28 cellular contexts compared by ENCODE assay signal in genomic region chr12:14262771-14263511, GRCh38.
DNase-seq lines count a peak whose midpoint lies in the region; ATAC-seq and TF ChIP-seq lines count a peak whose summit lies in the region.
"Had no signal": no experiment of that assay in that cellular context is flagged by ENCODE, and none has a peak within 500 bp of the region (broad histone marks: within the 10 kb centered on the region; RNA-seq: fewer than 3 reads in every experiment).

No MANE protein-coding gene starts in this region.

- POLR2A ChIA-PET in activated B cell treated with CpG ODN at 0.5 μM for 24 hours (lab: Charles Lee), result interaction anchor here (1.0 to 1.5 kb wide), 3 partner anchors 11 to 103 kb away, joined by 4 to 8 read pairs (median 7); partner anchors contain the start of gene ATF7IP

- no peak for ATAC-seq in activated B cell treated with CpG ODN at 0.5 μM for 24 hours (ENCODE audit: low read depth)
- no peak for ATAC-seq in memory B cell (ENCODE audit: low read depth)
- ATAC-seq in activated CD8-positive, alpha-beta memory T cell treated with anti-CD3 and anti-CD28 coated beads, Interleukin-2, amount 10 ng/mL, durations not matched to agents 7 days and 5 days, result no peak
- ATAC-seq in HG03139 (IDR thresholded peaks at IDR 0.05; ENCODE audit: unreplicated experiment), result no peak
- ATAC-seq: effector memory CD8-positive, alpha-beta T cell; gastroesophageal sphincter; naive thymus-derived CD8-positive, alpha-beta T cell; right cardiac atrium had no signal

- H3K27me3 Mint-ChIP-seq in Calu3 (ENCODE audit: unreplicated experiment), result no peaks in the 10 kb centered on the region
- H3K27me3 Mint-ChIP-seq in activated B cell treated with CpG ODN at 0.5 μM for 24 hours, result no peaks in the 10 kb centered on the region
- H3K27me3 Mint-ChIP-seq in memory B cell, result no peaks in the 10 kb centered on the region
- H3K27me3 Mint-ChIP-seq in progenitor cell of endocrine pancreas, result no peaks in the 10 kb centered on the region
- H3K27me3 Mint-ChIP-seq in activated CD8-positive, alpha-beta memory T cell treated with anti-CD3 and anti-CD28 coated beads, Interleukin-2, amount 10 ng/mL, durations not matched to agents 7 days and 5 days, result no peaks in the 10 kb centered on the region
- H3K27me3 Mint-ChIP-seq: effector memory CD8-positive, alpha-beta T cell; naive thymus-derived CD8-positive, alpha-beta T cell had no signal

- H3K36me3 Mint-ChIP-seq in Calu3 (ENCODE audit: insufficient read depth, unreplicated experiment) (peaks cover 35% of the 10 kb centered on the region), activated B cell treated with CpG ODN at 0.5 μM for 24 hours (ENCODE audit: low read depth) (peaks cover 5% of the 10 kb centered on the region), memory B cell (peaks cover 2% of the 10 kb centered on the region), progenitor cell of endocrine pancreas (ENCODE audit: insufficient read depth) (peaks cover 14% of the 10 kb centered on the region)
- peaks cover 18% of the 10 kb centered on the region for H3K36me3 Mint-ChIP-seq in activated CD8-positive, alpha-beta memory T cell treated with anti-CD3 and anti-CD28 coated beads, Interleukin-2, amount 10 ng/mL, durations not matched to agents 7 days and 5 days
- H3K36me3 Mint-ChIP-seq: naive thymus-derived CD8-positive, alpha-beta T cell had no signal

- H3K27ac Mint-ChIP-seq in Calu3 (ENCODE audit: unreplicated experiment) (peak overlapping the region; percentile 95), activated B cell treated with CpG ODN at 0.5 μM for 24 hours (peak overlapping the region; percentile 35), memory B cell (peak overlapping the region; percentile 28), progenitor cell of endocrine pancreas (peak overlapping the region; percentile 53)
- H3K27ac Mint-ChIP-seq in activated CD8-positive, alpha-beta memory T cell treated with anti-CD3 and anti-CD28 coated beads, Interleukin-2, amount 10 ng/mL, durations not matched to agents 7 days and 5 days, result no peak overlapping the region
- H3K27ac Mint-ChIP-seq: activated T-helper 1 cell treated with anti-CD3 and anti-CD28 coated beads, Interleukin-12 subunit alpha, Interleukin-12 subunit beta, Interleukin-2, Interleukin-4 antibody, amounts not matched to agents 30 ng/mL and 10 ng/mL and 1 ng/mL, durations not matched to agents 14 hours and 24 hours and 36 hours; effector memory CD8-positive, alpha-beta T cell had no signal

- H3K4me3 Mint-ChIP-seq in Calu3 (ENCODE audit: low read depth, unreplicated experiment), result no peak overlapping the region
- no peak overlapping the region for H3K4me3 Mint-ChIP-seq in activated B cell treated with CpG ODN at 0.5 μM for 24 hours
- H3K4me3 Mint-ChIP-seq in memory B cell, result no peak overlapping the region
- H3K4me3 Mint-ChIP-seq in progenitor cell of endocrine pancreas (ENCODE audit: low read depth), result no peak overlapping the region
- H3K4me3 Mint-ChIP-seq in activated CD8-positive, alpha-beta memory T cell treated with anti-CD3 and anti-CD28 coated beads, Interleukin-2, amount 10 ng/mL, durations not matched to agents 7 days and 5 days, result no peak overlapping the region
- H3K4me3 Mint-ChIP-seq: activated T-helper 1 cell treated with anti-CD3 and anti-CD28 coated beads, Interleukin-12 subunit alpha, Interleukin-12 subunit beta, Interleukin-2, Interleukin-4 antibody, amounts not matched to agents 30 ng/mL and 10 ng/mL and 1 ng/mL, durations not matched to agents 14 hours and 24 hours and 36 hours; effector memory CD8-positive, alpha-beta T cell; naive thymus-derived CD8-positive, alpha-beta T cell had no signal

- peaks cover 2% of the 10 kb centered on the region for H3K9me3 Mint-ChIP-seq in Calu3 (ENCODE audit: low read depth, unreplicated experiment)
- H3K9me3 Mint-ChIP-seq in activated B cell treated with CpG ODN at 0.5 μM for 24 hours, result peaks cover 12% of the 10 kb centered on the region
- H3K9me3 Mint-ChIP-seq in memory B cell, result peaks cover 5% of the 10 kb centered on the region
- H3K9me3 Mint-ChIP-seq in progenitor cell of endocrine pancreas (ENCODE audit: low read depth), result peaks cover 31% of the 10 kb centered on the region
- H3K9me3 Mint-ChIP-seq in activated CD8-positive, alpha-beta memory T cell treated with anti-CD3 and anti-CD28 coated beads, Interleukin-2, amount 10 ng/mL, durations not matched to agents 7 days and 5 days (ENCODE audit: low read depth), result peaks cover 16% of the 10 kb centered on the region
- H3K9me3 Mint-ChIP-seq: effector memory CD8-positive, alpha-beta T cell had no signal

- TF ChIP-seq CTCF in Calu3 (IDR thresholded peaks at IDR 0.05; ENCODE audit: unreplicated experiment) (no peak), activated B cell treated with CpG ODN at 0.5 μM for 24 hours (IDR thresholded peaks at IDR 0.05) (no peak), progenitor cell of endocrine pancreas (IDR thresholded peaks at IDR 0.05; ENCODE audit: unreplicated experiment) (no peak)

- DNase-seq in Calu3 (no peak), activated B cell treated with CpG ODN at 0.5 μM for 24 hours (no peak), memory B cell (ENCODE audit: low spot score in 2 of 2) (no peak), progenitor cell of endocrine pancreas (ENCODE audit: low spot score, unreplicated experiment) (no peak), NCI-H1417 (lab: John Stamatoyannopoulos, UW) (no peak)
- no peak for DNase-seq in stimulated activated CD4-positive, alpha-beta T cell treated with anti-CD3 and anti-CD28 coated beads, Interleukin-4, amount 100 ng/mL, for 1 hour
- no peak for DNase-seq in activated CD8-positive, alpha-beta memory T cell treated with anti-CD3 and anti-CD28 coated beads, Interleukin-2, amount 10 ng/mL, durations not matched to agents 7 days and 5 days
- DNase-seq: activated naive CD4-positive, alpha-beta T cell treated with anti-CD3 and anti-CD28 coated beads, Interleukin-2, amount 50 U/mL, for 16 hours; aorta; effector memory CD8-positive, alpha-beta T cell; GM23248; hypothalamus; IMR-90; left ventricle myocardium inferior; midbrain; naive thymus-derived CD8-positive, alpha-beta T cell; NCI-H1105; NCI-H2029 treated with DMSO at 0.1 percent for 48 hours; NCI-H226; right cardiac atrium; SJCRH30; stimulated activated CD4-positive, alpha-beta T cell treated with anti-CD3 and anti-CD28 coated beads, Interleukin-12 subunit alpha, Interleukin-12 subunit beta, amount 100 ng/mL, for 4 hours; stimulated activated CD4-positive, alpha-beta T cell treated with anti-CD3 and anti-CD28 coated beads, Interleukin-4, amount 100 ng/mL, for 4 hours; stimulated activated naive CD4-positive, alpha-beta T cell; testis had no signal

- CTCF ChIA-PET in Calu3 (lab: Charles Lee) (interaction anchor here (1.2 kb wide), 1 partner anchor 103 kb away, joined by 4 read pairs; the partner anchor contains the start of gene ATF7IP), activated B cell treated with CpG ODN at 0.5 μM for 24 hours (lab: Charles Lee) (interaction anchor here (1.2 to 1.4 kb wide), 2 partner anchors 18 to 25 kb away, joined by 3 read pairs; no protein-coding TSS in a partner anchor)
- CTCF ChIA-PET in activated CD8-positive, alpha-beta memory T cell treated with anti-CD3 and anti-CD28 coated beads, Interleukin-2, amount 10 ng/mL, durations not matched to agents 7 days and 5 days (lab: Charles Lee), result interaction anchor here (0.8 to 1.5 kb wide), 7 partner anchors 9 to 130 kb away, joined by 3 to 4 read pairs (median 3); partner anchors contain the start of gene ATF7IP

- BruUV-seq in Calu3 (replicated peaks; lab: Mats Ljungman, UMichigan), result no TSS peak

- H3K4me1 Mint-ChIP-seq in Calu3 (ENCODE audit: low read depth, unreplicated experiment), result peaks cover 52% of the 10 kb centered on the region
- peaks cover 42% of the 10 kb centered on the region for H3K4me1 Mint-ChIP-seq in activated B cell treated with CpG ODN at 0.5 μM for 24 hours
- H3K4me1 Mint-ChIP-seq in memory B cell, result peaks cover 10% of the 10 kb centered on the region
- peaks cover 37% of the 10 kb centered on the region for H3K4me1 Mint-ChIP-seq in progenitor cell of endocrine pancreas (ENCODE audit: low read depth)
- H3K4me1 Mint-ChIP-seq in activated CD8-positive, alpha-beta memory T cell treated with anti-CD3 and anti-CD28 coated beads, Interleukin-2, amount 10 ng/mL, durations not matched to agents 7 days and 5 days, result peaks cover 16% of the 10 kb centered on the region

- intact Hi-C loops in Calu3 (cut with micrococcal nuclease; ENCODE audit: unreplicated experiment), result loop anchor here (1.0 kb wide), 1 partner anchor 44 kb away; no protein-coding TSS in a partner anchor
- intact Hi-C loops in activated B cell treated with CpG ODN at 0.5 μM for 24 hours (cut with micrococcal nuclease), result no loop called here
